ENCODE assay signal across 9 cellular contexts in the genomic region with DNA sequence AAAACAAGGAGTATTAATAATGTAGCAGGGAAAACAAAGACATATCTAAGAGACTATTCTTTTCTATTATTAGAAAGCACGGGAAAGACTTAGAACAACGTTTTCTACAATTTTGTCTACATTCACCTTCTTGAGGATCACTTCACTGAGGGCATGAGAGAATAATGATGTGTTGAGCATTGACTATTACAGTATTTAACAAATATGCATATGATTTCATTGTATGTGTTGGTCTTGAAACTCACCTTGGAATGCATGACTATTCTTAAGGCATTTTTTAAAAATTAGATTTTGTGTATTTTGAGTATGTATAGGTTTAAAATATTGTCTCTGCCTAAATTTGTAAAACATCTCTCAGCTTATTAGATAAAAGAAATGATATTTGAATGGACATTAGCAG. TPM values are rescaled to one million over a fixed set of nuclear protein-coding genes. Genes with fewer than 3 reads are reported as not detected.
DNase-seq lines count a peak whose midpoint lies in the region; ATAC-seq and TF ChIP-seq lines count a peak whose summit lies in the region.
"Had no signal": no experiment of that assay in that cellular context is flagged by ENCODE, and none has a peak within 500 bp of the region (broad histone marks: within the 10 kb centered on the region; RNA-seq: fewer than 3 reads in every experiment).

No MANE protein-coding gene starts in this region.

- H3K9ac ChIP-seq in BLaER1 (no peak overlapping the region), IMR-90 (ENCODE audit: low read depth, low read length) (no peak overlapping the region; the same call in 1 of the 2 replicates)

- H2BK20ac ChIP-seq in IMR-90 (ENCODE audit: low read depth, low read length), result no peak overlapping the region

- H3K36me3 ChIP-seq in BLaER1 (no peaks in the 10 kb centered on the region), IMR-90 (ENCODE audit: control insufficient read depth, insufficient read depth, low read length) (no peaks in the 10 kb centered on the region), muscle layer of duodenum (ENCODE audit: control insufficient read depth in 1 of 2, insufficient read depth in 2 of 2, low read length in 2 of 2) (no peaks in the 10 kb centered on the region)
- H3K36me3 ChIP-seq: Peyer's patch had no signal

- in situ Hi-C loops in IMR-90 (cut with MboI; ENCODE audit: low sequenced_read_pairs), result no loop called here

- H3K4me3 ChIP-seq in BLaER1 (peak overlapping the region; percentile 86), IMR-90 (ENCODE audit: insufficient read depth, low read depth, low read length) (peak overlapping the region; percentile 83), muscle layer of duodenum (ENCODE audit: low read depth in 1 of 2, low read length in 2 of 2) (peak overlapping the region; percentile 88 to 92)

- H3K9me3 Mint-ChIP-seq in brain, result peaks cover 2 to 13% (median 8%) of the 10 kb centered on the region in 5 experiments

- H3K27me3 ChIP-seq in BLaER1 (no peaks in the 10 kb centered on the region), IMR-90 (ENCODE audit: control insufficient read depth, insufficient read depth, low read length) (no peaks in the 10 kb centered on the region), muscle layer of duodenum (ENCODE audit: low read depth, low read length) (no peaks in the 10 kb centered on the region)
- H3K27me3 ChIP-seq: Peyer's patch had no signal

- no peak overlapping the region for H2BK120ac ChIP-seq in IMR-90 (ENCODE audit: low read depth, low read length)

- no peak overlapping the region for H4K5ac ChIP-seq in IMR-90 (ENCODE audit: low read depth, low read length)

- H4K8ac ChIP-seq in IMR-90 (ENCODE audit: low read depth in 2 of 2, low read length in 2 of 2), result no peak overlapping the region; a peak in 1 of 4 replicates

- H3K4me1 ChIP-seq in BLaER1, result peaks cover 25% of the 10 kb centered on the region
- peaks cover 12% of the 10 kb centered on the region for H3K4me1 ChIP-seq in IMR-90 (ENCODE audit: control insufficient read depth, insufficient read depth, low read length)
- H3K4me1 ChIP-seq in muscle layer of duodenum (ENCODE audit: control insufficient read depth in 1 of 2, insufficient read depth in 2 of 2, low read length in 2 of 2), result peaks cover 0 to 7% of the 10 kb centered on the region in 2 donors

- no peak overlapping the region for H2BK15ac ChIP-seq in IMR-90 (ENCODE audit: low read depth, low read length)

- peaks cover 26% of the 10 kb centered on the region for H3K36me3 Mint-ChIP-seq in brain

- no peak overlapping the region for H4K91ac ChIP-seq in IMR-90 (ENCODE audit: insufficient read depth, low read depth, low read length)

- no TSS peak for BruUV-seq in IMR-90 (replicated peaks; lab: Mats Ljungman, UMichigan)

- TF ChIP-seq CTCF in IMR-90 (conservative IDR thresholded peaks at IDR 0.05; ENCODE audit: low read depth, low read length) (no peak), brain (conservative IDR thresholded peaks at IDR 0.05) (no peak)

- peaks cover 9% of the 10 kb centered on the region for H3K27me3 Mint-ChIP-seq in brain

- POLR2A ChIA-PET in IMR-90 (lab: Charles Lee; ENCODE audit: unreplicated experiment), result interaction anchor here (0.5 kb wide), 1 partner anchor 1893 kb away, joined by 3 read pairs; no protein-coding TSS in a partner anchor

- H3K79me1 ChIP-seq in IMR-90 (ENCODE audit: low read depth in 1 of 2, low read length in 2 of 2), result peaks cover 10 to 36% of the 10 kb centered on the region in 2 experiments

- peak overlapping the region; percentile 92 for H3K4me2 ChIP-seq in BLaER1
- peak overlapping the region; percentile 98 for H3K4me2 ChIP-seq in IMR-90 (ENCODE audit: low read depth, low read length)

- WGBS in IMR-90 (ENCODE audit: extremely low coverage in 2 of 2, insufficient read length in 1 of 2), 2 experiments, result no CpG with 5 or more reads among the region's 2 CpGs

- H2AK5ac ChIP-seq in IMR-90 (ENCODE audit: low read depth, low read length), result no peak overlapping the region

- no peak for ATAC-seq in IMR-90 (ENCODE audit: low read depth)
- ATAC-seq in activated CD4-positive, CD25-positive, alpha-beta regulatory T cell treated with anti-CD3 and anti-CD28 coated beads, Interleukin-2, amount 50 U/mL, for 24 hours, result no peak
- no peak for ATAC-seq in HG03139 (IDR thresholded peaks at IDR 0.05; ENCODE audit: unreplicated experiment)
- no peak for ATAC-seq in HG03439 (IDR thresholded peaks at IDR 0.05; ENCODE audit: unreplicated experiment)

- peak overlapping the region; percentile 91 to 98 (median 96) for H3K4me3 Mint-ChIP-seq in brain

- DNase-seq in IMR-90 (peak; percentile 49), HT-29 (ENCODE audit: low spot score) (no peak)
- DNase-seq: Peyer's patch had no signal

- peaks cover 80% of the 10 kb centered on the region for H3K4me1 Mint-ChIP-seq in brain

- TF ChIP-seq POLR2A in IMR-90 (IDR thresholded peaks at IDR 0.05; ENCODE audit: low read depth, low read length), result no peak

- peak overlapping the region; percentile 64; the same call in 1 of the 2 replicates for H3K23ac ChIP-seq in IMR-90 (ENCODE audit: low read depth, low read length)

- no peak overlapping the region for H3K56ac ChIP-seq in IMR-90 (ENCODE audit: extremely low read depth, insufficient read depth, low read length)

- H3K27ac Mint-ChIP-seq in brain, result peak overlapping the region; percentile 92 to 99 (median 96)

- no peak overlapping the region for H2AK9ac ChIP-seq in IMR-90 (replicated peaks; ENCODE audit: low read depth, low read length, poor library complexity)

- CTCF ChIA-PET in IMR-90 (lab: Yijun Ruan, JAX), result interaction anchor here (1.4 kb wide), 1 partner anchor 11 kb away, joined by 3 read pairs; no protein-coding TSS in a partner anchor

- H2AFZ ChIP-seq in IMR-90 (replicated peaks; ENCODE audit: low read length, poor library complexity), result no peak overlapping the region

- no peak overlapping the region for H3K4ac ChIP-seq in IMR-90 (ENCODE audit: low read depth, low read length)

- H3K9me1 ChIP-seq in IMR-90 (ENCODE audit: insufficient read depth, low read length), result peaks cover 6% of the 10 kb centered on the region; the same call in 1 of the 2 replicates

- H4K20me1 ChIP-seq in BLaER1, result no peaks in the 10 kb centered on the region
- H4K20me1 ChIP-seq in IMR-90 (ENCODE audit: insufficient read depth, low read length), result peaks cover 16% of the 10 kb centered on the region

- dilution Hi-C loops in IMR-90 (cut with HindIII; ENCODE audit: low sequenced_read_pairs, unreplicated experiment), result no loop called here

- no peak overlapping the region; the same call in 1 of the 2 replicates for H3K18ac ChIP-seq in IMR-90 (ENCODE audit: low read depth, low read length)

- H2BK5ac ChIP-seq in IMR-90 (ENCODE audit: low read depth, low read length, poor library complexity, severe bottlenecking), result peak overlapping the region; percentile 73

- H3K14ac ChIP-seq in IMR-90 (replicated peaks; ENCODE audit: low read depth, low read length), result no peak overlapping the region

- H3K27ac ChIP-seq in BLaER1 (no peak overlapping the region), IMR-90 (ENCODE audit: insufficient read depth, low read length) (peak overlapping the region; percentile 83; the same call in 1 of the 2 replicates), muscle layer of duodenum (ENCODE audit: low read length) (peak overlapping the region; percentile 43)

- H3K9me3 ChIP-seq in BLaER1, result no peaks in the 10 kb centered on the region
- H3K9me3 ChIP-seq in IMR-90 (ENCODE audit: control insufficient read depth, insufficient read depth, low read length), result no peaks in the 10 kb centered on the region
- no peaks in the 10 kb centered on the region for H3K9me3 ChIP-seq in muscle layer of duodenum (ENCODE audit: control insufficient read depth in 1 of 2, low read length in 2 of 2)
- H3K9me3 ChIP-seq: Peyer's patch had no signal

- TF ChIP-seq RAD21 in IMR-90 (IDR thresholded peaks at IDR 0.05; ENCODE audit: low read length), result no peak

- intact Hi-C loops in IMR-90 (cut with micrococcal nuclease), result no loop called here

TF ChIP-seq in IMR-90, 13 proteins besides CTCF, POLR2A, EP300 and RAD21:
- TF ChIP-seq, protein P1, sequence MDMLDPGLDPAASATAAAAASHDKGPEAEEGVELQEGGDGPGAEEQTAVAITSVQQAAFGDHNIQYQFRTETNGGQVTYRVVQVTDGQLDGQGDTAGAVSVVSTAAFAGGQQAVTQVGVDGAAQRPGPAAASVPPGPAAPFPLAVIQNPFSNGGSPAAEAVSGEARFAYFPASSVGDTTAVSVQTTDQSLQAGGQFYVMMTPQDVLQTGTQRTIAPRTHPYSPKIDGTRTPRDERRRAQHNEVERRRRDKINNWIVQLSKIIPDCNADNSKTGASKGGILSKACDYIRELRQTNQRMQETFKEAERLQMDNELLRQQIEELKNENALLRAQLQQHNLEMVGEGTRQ (IDR thresholded peaks at IDR 0.05; ENCODE audit: low read depth, low read length), result no peak
- no peak for TF ChIP-seq RFX5 (IDR thresholded peaks at IDR 0.05; ENCODE audit: low read depth, low read length)
- TF ChIP-seq, protein P2, sequence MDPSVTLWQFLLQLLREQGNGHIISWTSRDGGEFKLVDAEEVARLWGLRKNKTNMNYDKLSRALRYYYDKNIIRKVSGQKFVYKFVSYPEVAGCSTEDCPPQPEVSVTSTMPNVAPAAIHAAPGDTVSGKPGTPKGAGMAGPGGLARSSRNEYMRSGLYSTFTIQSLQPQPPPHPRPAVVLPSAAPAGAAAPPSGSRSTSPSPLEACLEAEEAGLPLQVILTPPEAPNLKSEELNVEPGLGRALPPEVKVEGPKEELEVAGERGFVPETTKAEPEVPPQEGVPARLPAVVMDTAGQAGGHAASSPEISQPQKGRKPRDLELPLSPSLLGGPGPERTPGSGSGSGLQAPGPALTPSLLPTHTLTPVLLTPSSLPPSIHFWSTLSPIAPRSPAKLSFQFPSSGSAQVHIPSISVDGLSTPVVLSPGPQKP (IDR thresholded peaks at IDR 0.05; ENCODE audit: borderline replicate concordance, low read depth, low read length), result no peak
- no peak for TF ChIP-seq MAZ (IDR thresholded peaks at IDR 0.05; ENCODE audit: borderline replicate concordance, low read depth, low read length)

RNA-seq across cellular contexts. Expression of a gene that starts 1.2 kb away (rescaled TPM):
- total RNA-seq in IMR-90 (2012; rRNA removed), result 2.9 and 5.0 TPM in 2 replicates
- polyA plus RNA-seq in IMR-90 (2012; rRNA removed) (0.80 and 1.4 TPM in 2 replicates), brain (ENCODE audit: insufficient read depth, low read depth, low replicate concordance) (2.6 TPM)
- 0.03 and 0.05 TPM in 2 replicates for polyA plus RNA-seq in IMR-90 (2012; cell fraction: cytosol; rRNA removed)
- 0.40 and 4.2 TPM in 2 replicates for polyA plus RNA-seq in IMR-90 (2012; cell fraction: nucleus; rRNA removed; ENCODE audit: low replicate concordance)
- 0.97 and 2.7 TPM in 2 replicates for total RNA-seq in HT-29 (2014; rRNA removed; shearing (Covaris generic))
